In the genomic region with DNA sequence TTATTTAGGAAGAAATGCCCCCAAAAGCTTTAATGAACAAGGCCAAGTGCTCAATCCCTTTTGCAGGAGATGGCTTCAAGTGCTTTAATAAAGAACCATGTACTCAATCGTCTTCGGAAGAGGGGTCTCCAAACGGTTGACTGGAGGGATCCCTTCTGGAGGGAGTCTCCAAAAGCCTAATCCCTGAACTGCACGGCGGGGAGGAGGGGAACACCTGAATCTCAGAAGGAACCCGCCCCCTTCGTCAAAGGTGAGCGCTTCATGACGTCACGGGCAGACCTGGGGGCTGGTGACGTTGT, we compare ENCODE assay signal across 8 cellular contexts. TPM values are rescaled to one million over a fixed set of nuclear protein-coding genes. Genes with fewer than 3 reads are reported as not detected.
DNase-seq lines count a peak whose midpoint lies in the region; ATAC-seq, FAIRE-seq and TF ChIP-seq lines count a peak whose summit lies in the region.

No MANE protein-coding gene starts in this region.

- H3K4me1 ChIP-seq in GM12878 (ENCODE audit: control insufficient read depth, insufficient read depth, low read length): peaks cover 10% of the 10 kb centered on the region

- SMC1A ChIA-PET in GM12878 (lab: Charles Lee; ENCODE audit: uncharacterized antibody, unreplicated experiment): interaction anchor here (0.7 to 2.1 kb wide), 6 partner anchors 13 to 108 kb away, joined by 3 to 12 read pairs (median 4); partner anchors contain the start of genes DLL3 and RPS16

- TF ChIP-seq EP300 in GM12878 (IDR thresholded peaks at IDR 0.05; ENCODE audit: borderline replicate concordance in 1 of 2, control insufficient read depth in 1 of 2, low read depth in 2 of 2, low read length in 2 of 2): no peak

- RAD21 ChIA-PET in GM12878 (lab: Charles Lee; ENCODE audit: unreplicated experiment): interaction anchor here (0.9 to 2.2 kb wide), 9 partner anchors 11 to 54 kb away, joined by 3 to 18 read pairs (median 5); partner anchors contain the start of genes GMFG and PLEKHG2

- ATAC-seq in GM12878 (no peak), left lobe of liver (peak; percentile 23)

- peak; percentile 60 for DNase-seq in CD1c-positive myeloid dendritic cell (ENCODE audit: extremely low spot score)
- DNase-seq in NCI-H2196 (lab: John Stamatoyannopoulos, UW; ENCODE audit: unreplicated experiment): peak; percentile 82
- DNase-seq in GM12878 (ENCODE audit: low read depth, low spot score): no peak
- DNase-seq in left lobe of liver (ENCODE audit: low spot score): no peak
- peak; percentile 55 for DNase-seq in stimulated activated CD8-positive, alpha-beta memory T cell treated with anti-CD3 and anti-CD28 coated beads, Interleukin-4, amount 100 ng/mL, for 24 hours (ENCODE audit: low read depth)
- DNase-seq in ecto neural progenitor cell (ENCODE audit: low spot score): no peak
- no peak for DNase-seq in NCI-H82 treated with DMSO at 0.1 percent for 48 hours (lab: John Stamatoyannopoulos, UW; ENCODE audit: unreplicated experiment)
- no peak for DNase-seq in RKO (ENCODE audit: low spot score)

- peak overlapping the region; percentile 99 for H3K4me3 ChIP-seq in GM12878

- no peak for FAIRE-seq in GM12878 (lab: Jason Lieb, UNC)

- no peak for TF ChIP-seq POLR2A in GM12878 (IDR thresholded peaks at IDR 0.05; ENCODE audit: low read depth, low read length)

- TF ChIP-seq CTCF in GM12878 (IDR thresholded peaks at IDR 0.05 in 2 of 3, conservative IDR thresholded peaks at IDR 0.05 in 1 of 3; ENCODE audit: control insufficient read depth in 2 of 3, extremely low read depth in 1 of 3, insufficient read depth in 1 of 3, low read depth in 3 of 3, low read length in 3 of 3): no peak

- 1% methylated on average over 11 of the region's 11 CpGs for WGBS in GM12878 (ENCODE audit: insufficient coverage, insufficient replicate concordance, low lambda C conversion rate, missing lambda C conversion rate)

- no peaks in the 10 kb centered on the region for H4K20me1 ChIP-seq in GM12878 (ENCODE audit: control insufficient read depth, insufficient read depth)

- peak overlapping the region; percentile 96 for H3K27ac ChIP-seq in GM12878 (ENCODE audit: control insufficient read depth, insufficient read depth)

- POLR2A ChIA-PET in GM12878 (lab: Charles Lee): interaction anchor here (0.6 to 2.3 kb wide), 6 partner anchors 11 to 48 kb away, joined by 4 to 16 read pairs (median 11); partner anchors contain the start of genes PLEKHG2, RPS16, SAMD4B and ZFP36

- CTCF ChIA-PET in GM12878 (lab: Yijun Ruan, JAX): interaction anchor here (0.9 to 2.3 kb wide), 3 partner anchors 10 to 40 kb away, joined by 3 to 18 read pairs (median 7); partner anchors contain the start of gene PLEKHG2

- intact Hi-C loops in GM12878 (cut with micrococcal nuclease; ENCODE audit: unreplicated experiment): loop anchor here (2.0 kb wide), 2 partner anchors 48 to 54 kb away; partner anchors contain the start of genes SAMD4B and SUPT5H

- H3K79me2 ChIP-seq in GM12878 (ENCODE audit: control insufficient read depth, insufficient read depth, low read length): peaks cover 28% of the 10 kb centered on the region

- BruUV-seq in GM12878 (replicated peaks; lab: Mats Ljungman, UMichigan): no TSS peak

- peak overlapping the region; percentile 83 for H3K4me2 ChIP-seq in GM12878 (ENCODE audit: control insufficient read depth, insufficient read depth)

- peaks cover 3 to 35% of the 10 kb centered on the region in 2 experiments for H3K36me3 ChIP-seq in GM12878 (ENCODE audit: control insufficient read depth in 2 of 2, insufficient read depth in 2 of 2, low read length in 1 of 2)

- peak overlapping the region; percentile 95 for H3K9ac ChIP-seq in GM12878 (ENCODE audit: control insufficient read depth, insufficient read depth, low read length)

- H3K27me3 ChIP-seq in GM12878 (replicated peaks in 1 of 2; ENCODE audit: control insufficient read depth in 2 of 2, insufficient read depth in 2 of 2, low read length in 1 of 2): no peaks in the 10 kb centered on the region

- in situ Hi-C loops in GM12878 (cut with MboI): no loop called here

- no peak for TF ChIP-seq RAD21 in GM12878 (IDR thresholded peaks at IDR 0.05; ENCODE audit: insufficient read depth, low read depth, low read length)

- peak overlapping the region; percentile 89 for H2AFZ ChIP-seq in GM12878 (ENCODE audit: control insufficient read depth, low read depth, low read length)

- no peaks in the 10 kb centered on the region for H3K9me3 ChIP-seq in GM12878 (replicated peaks; ENCODE audit: control insufficient read depth, insufficient read depth, low read length)

RNA-seq across cellular contexts. Expression of gene PAF1, which starts 0.5 kb away (rescaled TPM):
- total RNA-seq in GM12878 (2013; cell fraction: nucleolus; rRNA removed): 15.4 and 21.4 TPM in 2 replicates
- total RNA-seq in GM12878 (2014; rRNA removed) (35.9 and 40.0 TPM in 2 replicates), GM12878 (2014; rRNA removed; fragmentation: Illumina TruSeq; extraction: Trizol) (26.2 and 32.2 TPM in 2 replicates), GM12878 (2021) (33.8 and 34.8 TPM in 2 replicates), left lobe of liver (21.3 TPM)
- 19.7 TPM for polyA plus RNA-seq in GM12878 (2011; ENCODE audit: low read depth)
- polyA plus RNA-seq in GM12878 (2011; rRNA removed) (34.2 and 44.6 TPM in 2 replicates), GM12878 (2014; fragmentation: Illumina TruSeq; extraction: Trizol) (38.3 and 44.2 TPM in 2 replicates), GM12878 (2014; fragmentation: Nextera tagmentation; extraction: Ambion mirVana) (1 to 10 TPM; 1.7 to 3.7 TPM), GM12878 (2014; rRNA removed) (39.2 and 41.8 TPM in 2 replicates), GM12878 (2016; fragmentation: Nextera tagmentation; extraction: Ambion mirVana) (10 to 100 TPM; 39.3 to 45.8 TPM)
- 44.0 and 45.7 TPM in 2 replicates for polyA plus RNA-seq in GM12878 (2011; cell fraction: cytosol; rRNA removed)
- polyA plus RNA-seq in GM12878 (2011; cell fraction: nucleus; rRNA removed): 53.9 and 78.1 TPM in 2 replicates
- 34.7 and 38.4 TPM in 2 replicates for polyA plus RNA-seq in GM12878 (2012)
- 28.8 and 36.4 TPM in 2 replicates for polyA minus RNA-seq in GM12878 (2011; rRNA and poly(A)+ RNA removed)
- polyA minus RNA-seq in GM12878 (2011; cell fraction: cytosol; rRNA and poly(A)+ RNA removed): 15.4 and 26.1 TPM in 2 replicates
- 30.0 and 47.1 TPM in 2 replicates for polyA minus RNA-seq in GM12878 (2011; cell fraction: nucleus; rRNA and poly(A)+ RNA removed)

RNA-seq across cellular contexts. Expression of gene MED29, which starts 0.8 kb away (rescaled TPM):
- 12.2 and 14.2 TPM in 2 replicates for total RNA-seq in GM12878 (2013; cell fraction: nucleolus; rRNA removed)
- total RNA-seq in GM12878 (2014; rRNA removed): 22.6 and 22.7 TPM in 2 replicates
- total RNA-seq in GM12878 (2014; rRNA removed; fragmentation: Illumina TruSeq; extraction: Trizol): 12.8 and 14.5 TPM in 2 replicates
- total RNA-seq in GM12878 (2021): 26.2 and 28.0 TPM in 2 replicates
- 9.9 TPM for polyA plus RNA-seq in GM12878 (2011; ENCODE audit: low read depth)
- polyA plus RNA-seq in GM12878 (2011; rRNA removed): 13.9 and 19.5 TPM in 2 replicates
- polyA plus RNA-seq in GM12878 (2011; cell fraction: cytosol; rRNA removed): 32.6 and 34.4 TPM in 2 replicates
- 14.1 and 18.7 TPM in 2 replicates for polyA plus RNA-seq in GM12878 (2011; cell fraction: nucleus; rRNA removed)
- 15.5 and 16.8 TPM in 2 replicates for polyA plus RNA-seq in GM12878 (2012)
- polyA plus RNA-seq in GM12878 (2014; fragmentation: Illumina TruSeq; extraction: Trizol): 16.7 and 23.0 TPM in 2 replicates
- 1 to 10 TPM; 3.2 to 5.1 TPM for polyA plus RNA-seq in GM12878 (2014; fragmentation: Nextera tagmentation; extraction: Ambion mirVana)
- 24.4 and 26.4 TPM in 2 replicates for polyA plus RNA-seq in GM12878 (2014; rRNA removed)
- polyA plus RNA-seq in GM12878 (2016; fragmentation: Nextera tagmentation; extraction: Ambion mirVana): 10 to 100 TPM; 31.9 to 36.6 TPM
- 19.4 and 20.9 TPM in 2 replicates for polyA minus RNA-seq in GM12878 (2011; rRNA and poly(A)+ RNA removed)
- 5.5 and 8.7 TPM in 2 replicates for polyA minus RNA-seq in GM12878 (2011; cell fraction: cytosol; rRNA and poly(A)+ RNA removed)
- 18.6 and 27.7 TPM in 2 replicates for polyA minus RNA-seq in GM12878 (2011; cell fraction: nucleus; rRNA and poly(A)+ RNA removed)
- total RNA-seq in left lobe of liver: 19.2 TPM

RNA-seq across cellular contexts. Expression of gene ZFP36, which starts 16.2 kb away (rescaled TPM):
- total RNA-seq in GM12878 (2013; cell fraction: nucleolus; rRNA removed): 55.8 and 57.7 TPM in 2 replicates
- total RNA-seq in GM12878 (2014; rRNA removed): 10.1 and 11.9 TPM in 2 replicates
- total RNA-seq in GM12878 (2014; rRNA removed; fragmentation: Illumina TruSeq; extraction: Trizol): 10.0 and 10.1 TPM in 2 replicates
- 50.1 and 55.0 TPM in 2 replicates for total RNA-seq in GM12878 (2021)
- 10.7 TPM for polyA plus RNA-seq in GM12878 (2011; ENCODE audit: low read depth)
- polyA plus RNA-seq in GM12878 (2011; rRNA removed): 2.9 and 5.3 TPM in 2 replicates
- polyA plus RNA-seq in GM12878 (2011; cell fraction: cytosol; rRNA removed): 8.8 and 14.3 TPM in 2 replicates
- 74.9 and 76.1 TPM in 2 replicates for polyA plus RNA-seq in GM12878 (2011; cell fraction: nucleus; rRNA removed)
- polyA plus RNA-seq in GM12878 (2012): 39.8 and 73.1 TPM in 2 replicates
- polyA plus RNA-seq in GM12878 (2014; fragmentation: Illumina TruSeq; extraction: Trizol): 24.3 and 30.2 TPM in 2 replicates
- 1 to 10 TPM; 5.3 to 7.8 TPM for polyA plus RNA-seq in GM12878 (2014; fragmentation: Nextera tagmentation; extraction: Ambion mirVana)
- polyA plus RNA-seq in GM12878 (2014; rRNA removed): 31.3 and 31.6 TPM in 2 replicates
- 10 to 100 TPM; 39.7 to 43.7 TPM for polyA plus RNA-seq in GM12878 (2016; fragmentation: Nextera tagmentation; extraction: Ambion mirVana)
- 3.7 and 10.3 TPM in 2 replicates for polyA minus RNA-seq in GM12878 (2011; rRNA and poly(A)+ RNA removed)
- 30.7 and 36.4 TPM in 2 replicates for polyA minus RNA-seq in GM12878 (2011; cell fraction: cytosol; rRNA and poly(A)+ RNA removed)
- polyA minus RNA-seq in GM12878 (2011; cell fraction: nucleus; rRNA and poly(A)+ RNA removed): 64.4 and 90.9 TPM in 2 replicates
- total RNA-seq in left lobe of liver: 44.0 TPM

RNA-seq across cellular contexts. Expression of gene PLEKHG2, which starts 22.1 kb away (rescaled TPM):
- 49.8 and 54.8 TPM in 2 replicates for total RNA-seq in GM12878 (2013; cell fraction: nucleolus; rRNA removed)
- 13.4 and 18.1 TPM in 2 replicates for total RNA-seq in GM12878 (2014; rRNA removed)
- 12.1 and 13.6 TPM in 2 replicates for total RNA-seq in GM12878 (2014; rRNA removed; fragmentation: Illumina TruSeq; extraction: Trizol)
- total RNA-seq in GM12878 (2021): 56.6 and 62.5 TPM in 2 replicates
- polyA plus RNA-seq in GM12878 (2011; ENCODE audit: low read depth): 10.5 TPM
- 6.3 and 10.4 TPM in 2 replicates for polyA plus RNA-seq in GM12878 (2011; rRNA removed)
- polyA plus RNA-seq in GM12878 (2011; cell fraction: cytosol; rRNA removed): 8.8 and 23.4 TPM in 2 replicates
- polyA plus RNA-seq in GM12878 (2011; cell fraction: nucleus; rRNA removed): 78.6 and 96.3 TPM in 2 replicates
- polyA plus RNA-seq in GM12878 (2012): 29.4 and 34.1 TPM in 2 replicates
- 17.1 and 114 TPM in 2 replicates for polyA plus RNA-seq in GM12878 (2014; fragmentation: Illumina TruSeq; extraction: Trizol)
- polyA plus RNA-seq in GM12878 (2014; fragmentation: Nextera tagmentation; extraction: Ambion mirVana): 1 to 10 TPM; 3.0 to 7.2 TPM
- 25.2 and 31.8 TPM in 2 replicates for polyA plus RNA-seq in GM12878 (2014; rRNA removed)
- 10 to 100 TPM; 17.3 to 18.1 TPM for polyA plus RNA-seq in GM12878 (2016; fragmentation: Nextera tagmentation; extraction: Ambion mirVana)
- polyA minus RNA-seq in GM12878 (2011; rRNA and poly(A)+ RNA removed): 5.9 and 32.7 TPM in 2 replicates
- 13.9 and 15.4 TPM in 2 replicates for polyA minus RNA-seq in GM12878 (2011; cell fraction: cytosol; rRNA and poly(A)+ RNA removed)
- polyA minus RNA-seq in GM12878 (2011; cell fraction: nucleus; rRNA and poly(A)+ RNA removed): 20.4 and 29.4 TPM in 2 replicates
- total RNA-seq in left lobe of liver: 3.8 TPM

RNA-seq across cellular contexts. Expression of gene RPS16, which starts 45.3 kb away (rescaled TPM):
- total RNA-seq in GM12878 (2013; cell fraction: nucleolus; rRNA removed): 10.8 and 16.1 TPM in 2 replicates
- 1,897 and 2,276 TPM in 2 replicates for total RNA-seq in GM12878 (2014; rRNA removed)
- total RNA-seq in GM12878 (2014; rRNA removed; fragmentation: Illumina TruSeq; extraction: Trizol): 144 and 148 TPM in 2 replicates
- total RNA-seq in GM12878 (2021): 3,603 and 3,713 TPM in 2 replicates
- 5,627 TPM for polyA plus RNA-seq in GM12878 (2011; ENCODE audit: low read depth)
- polyA plus RNA-seq in GM12878 (2011; rRNA removed): 1,202 and 1,881 TPM in 2 replicates
- 7,530 and 7,949 TPM in 2 replicates for polyA plus RNA-seq in GM12878 (2011; cell fraction: cytosol; rRNA removed)
- polyA plus RNA-seq in GM12878 (2011; cell fraction: nucleus; rRNA removed): 2,024 and 2,282 TPM in 2 replicates
- 5,175 and 6,218 TPM in 2 replicates for polyA plus RNA-seq in GM12878 (2012)
- 1,250 and 2,410 TPM in 2 replicates for polyA plus RNA-seq in GM12878 (2014; fragmentation: Illumina TruSeq; extraction: Trizol)
- 1,000 to 10,000 TPM; 3,810 to 4,177 TPM for polyA plus RNA-seq in GM12878 (2014; fragmentation: Nextera tagmentation; extraction: Ambion mirVana)
- polyA plus RNA-seq in GM12878 (2014; rRNA removed): 4,404 and 4,810 TPM in 2 replicates
- 1,000 to 10,000 TPM; 1,821 to 1,829 TPM for polyA plus RNA-seq in GM12878 (2016; fragmentation: Nextera tagmentation; extraction: Ambion mirVana)
- 1,788 and 3,301 TPM in 2 replicates for polyA minus RNA-seq in GM12878 (2011; rRNA and poly(A)+ RNA removed)
- polyA minus RNA-seq in GM12878 (2011; cell fraction: cytosol; rRNA and poly(A)+ RNA removed): 1,375 and 1,377 TPM in 2 replicates
- polyA minus RNA-seq in GM12878 (2011; cell fraction: nucleus; rRNA and poly(A)+ RNA removed): 333 and 402 TPM in 2 replicates
- 668 TPM for total RNA-seq in left lobe of liver

Comparison
In these comparisons a context has a peak if more than half of its experiments do, and no peak if none do; other contexts are left out.
1. DNase-seq: peak in CD1c-positive myeloid dendritic cell (single experiment), NCI-H2196 (single experiment) and stimulated activated CD8-positive, alpha-beta memory T cell treated with anti-CD3 and anti-CD28 coated beads, Interleukin-4, amount 100 ng/mL, for 24 hours (single experiment); none in GM12878 (single experiment), left lobe of liver (single experiment), ecto neural progenitor cell (single experiment), NCI-H82 treated with DMSO at 0.1 percent for 48 hours (single experiment) and RKO (single experiment).